In genomic region chr20:48620486-48621255, GRCh38 we compare ENCODE assay signal across 1 cellular context.
A peak's percentile ranks its signal among the peaks of the same experiment; 100 is the strongest.
TF ChIP-seq lines count a peak whose summit lies in the region.

No MANE protein-coding gene starts in this region.

TF ChIP-seq in HepG2, 621 proteins besides CTCF, POLR2A, EP300 and RAD21 (continued from another document and continues in another):
- TF ChIP-seq ZNF687 (CRISPR knock-in tag; IDR thresholded peaks at IDR 0.05) (peak; percentile 52), ZNF280B (CRISPR knock-in tag; IDR thresholded peaks at IDR 0.05; ENCODE audit: borderline replicate concordance) (no peak), SIN3A (IDR thresholded peaks at IDR 0.05; ENCODE audit: borderline replicate concordance, low read depth, low read length) (no peak), ZNF598 (CRISPR knock-in tag; IDR thresholded peaks at IDR 0.05; ENCODE audit: borderline replicate concordance) (no peak; the same call in 1 of the 2 replicates), CEBPB (IDR thresholded peaks at IDR 0.05; ENCODE audit: borderline replicate concordance, low read depth, low read length) (no peak), PHF21A (CRISPR knock-in tag; IDR thresholded peaks at IDR 0.05) (peak; percentile 49; the same call in 1 of the 2 replicates), TCF7L2 (IDR thresholded peaks at IDR 0.05; ENCODE audit: low read depth, low read length) (no peak), ZNF609 (CRISPR knock-in tag; IDR thresholded peaks at IDR 0.05; ENCODE audit: borderline replicate concordance) (0 out of 2 replicates have a peak, but pooled peaks have one; percentile 51), ZNF264 (CRISPR knock-in tag; IDR thresholded peaks at IDR 0.05) (no peak), ZC3H13 (CRISPR knock-in tag; IDR thresholded peaks at IDR 0.05) (no peak), ZNF496 (CRISPR knock-in tag; IDR thresholded peaks at IDR 0.05; ENCODE audit: insufficient replicate concordance) (no peak), GRHL1 (CRISPR knock-in tag; conservative IDR thresholded peaks at IDR 0.05) (no peak), RBM22 (optimal IDR thresholded peaks at IDR 0.05; ENCODE audit: low read length) (no peak), ZGPAT (CRISPR knock-in tag; IDR thresholded peaks at IDR 0.05) (peak; percentile 33; the same call in 1 of the 2 replicates), ATF1 (CRISPR knock-in tag; IDR thresholded peaks at IDR 0.05) (no peak), ZNF350 (CRISPR knock-in tag; IDR thresholded peaks at IDR 0.05; ENCODE audit: borderline replicate concordance, low read depth) (peak; percentile 81; the same call in 1 of the 2 replicates), SNAPC2 (CRISPR knock-in tag; IDR thresholded peaks at IDR 0.05) (0 out of 2 replicates have a peak, but pooled peaks have one; percentile 62), ZNF782 (CRISPR knock-in tag; IDR thresholded peaks at IDR 0.05; ENCODE audit: borderline replicate concordance) (0 out of 2 replicates have a peak, but pooled peaks have one; percentile 53), KMT2A (CRISPR knock-in tag; IDR thresholded peaks at IDR 0.05) (peak; percentile 43; the same call in 1 of the 2 replicates), ZBTB20 (CRISPR knock-in tag; IDR thresholded peaks at IDR 0.05; ENCODE audit: borderline replicate concordance, low read depth) (no peak; the same call in 1 of the 2 replicates), LRRFIP1 (CRISPR knock-in tag; conservative IDR thresholded peaks at IDR 0.05) (no peak), ZBTB33 (CRISPR knock-in tag; IDR thresholded peaks at IDR 0.05) (0 out of 2 replicates have a peak, but pooled peaks have one; percentile 41), FIP1L1 (IDR thresholded peaks at IDR 0.05; ENCODE audit: borderline replicate concordance, insufficient read depth, low read depth, low read length) (no peak), DRAP1 (CRISPR knock-in tag; IDR thresholded peaks at IDR 0.05) (peak; percentile 41; the same call in 1 of the 2 replicates), KLF11 (CRISPR knock-in tag; IDR thresholded peaks at IDR 0.05) (no peak), NR2F2 (IDR thresholded peaks at IDR 0.05; ENCODE audit: borderline replicate concordance, low read depth) (no peak), PRMT3 (CRISPR knock-in tag; IDR thresholded peaks at IDR 0.05; ENCODE audit: borderline replicate concordance, low read depth) (no peak), RFX5 (IDR thresholded peaks at IDR 0.05; ENCODE audit: low read depth, low read length) (no peak)
